Comparison of ENCODE assay signal across 1 cellular context in genomic region chr7:149289856-149290255, GRCh38.
A peak's percentile ranks its signal among the peaks of the same experiment; 100 is the strongest.
TF ChIP-seq lines count a peak whose summit lies in the region.

No MANE protein-coding gene starts in this region.

TF ChIP-seq in K562, 482 proteins besides CTCF, POLR2A, EP300 and RAD21:
- TF ChIP-seq ZNF561 (CRISPR knock-in tag; conservative IDR thresholded peaks at IDR 0.05) (no peak), MAX (CRISPR knock-in tag; IDR thresholded peaks at IDR 0.05) (0 out of 2 replicates have a peak, but pooled peaks have one; percentile 10), ZNF143 (CRISPR knock-in tag; IDR thresholded peaks at IDR 0.05) (0 out of 2 replicates have a peak, but pooled peaks have one; percentile 16)
TF ChIP-seq in K562: peak in this region for 2.
